Comparison of ENCODE assay signal across 21 cellular contexts in the genomic region with DNA sequence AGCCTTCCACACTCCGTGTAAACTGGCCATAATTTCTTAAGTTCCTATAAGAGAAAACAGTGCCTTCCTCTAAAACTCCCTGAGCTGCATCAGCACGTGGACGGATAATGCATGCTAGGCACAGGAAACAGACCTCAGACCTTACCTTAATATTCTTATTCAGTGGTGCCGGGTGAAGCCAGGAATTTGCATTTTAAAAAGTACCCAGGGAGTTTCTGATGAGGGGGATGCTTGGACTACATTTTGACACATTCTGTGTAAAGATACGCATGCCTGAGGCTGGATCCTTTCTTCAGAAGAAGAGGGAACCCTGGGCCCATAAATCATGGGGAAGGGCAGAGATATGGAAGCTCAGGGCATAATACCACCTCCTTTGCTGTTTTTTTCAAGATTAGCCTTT.
DNase-seq lines count a peak whose midpoint lies in the region; ATAC-seq, FAIRE-seq and TF ChIP-seq lines count a peak whose summit lies in the region.
"Had no signal": no experiment of that assay in that cellular context is flagged by ENCODE, and none has a peak within 500 bp of the region (broad histone marks: within the 10 kb centered on the region; RNA-seq: fewer than 3 reads in every experiment).

No MANE protein-coding gene starts in this region.

- no peaks in the 10 kb centered on the region for H3K27me3 Mint-ChIP-seq in GM23338 (ENCODE audit: insufficient read depth, low read depth, poor library complexity)
- H3K27me3 Mint-ChIP-seq: activated naive CD8-positive, alpha-beta T cell treated with anti-CD3 and anti-CD28 coated beads, Interleukin-2, amount 10 ng/mL, durations not matched to agents 7 days and 5 days had no signal

- H3K4me3 ChIP-seq in GM23338 (no peak overlapping the region), smooth muscle cell (no peak overlapping the region)
- H3K4me3 ChIP-seq: BLaER1, transverse colon had no signal

- intact Hi-C loops in Right ventricle myocardium superior (cut with DNase I) = no loop called here

- no peaks in the 10 kb centered on the region for H3K9me3 ChIP-seq in smooth muscle cell (replicated peaks; ENCODE audit: low read depth)
- H3K9me3 ChIP-seq: BLaER1, transverse colon had no signal

- H3K79me2 ChIP-seq in GM23338 (replicated peaks; ENCODE audit: insufficient read depth) = no peaks in the 10 kb centered on the region
- H3K79me2 ChIP-seq in smooth muscle cell (ENCODE audit: low read depth) = no peaks in the 10 kb centered on the region

- H3K4me2 ChIP-seq in GM23338 = peak overlapping the region; percentile 57; the same call in 1 of the 2 replicates
- peak overlapping the region; percentile 18 for H3K4me2 ChIP-seq in smooth muscle cell
- H3K4me2 ChIP-seq: BLaER1 had no signal

- no peak for FAIRE-seq in HTR-8/SVneo (lab: Jason Lieb, UNC)

- peaks cover 13% of the 10 kb centered on the region for H3K4me1 Mint-ChIP-seq in GM23338
- H3K4me1 Mint-ChIP-seq: activated naive CD8-positive, alpha-beta T cell treated with anti-CD3 and anti-CD28 coated beads, Interleukin-2, amount 10 ng/mL, durations not matched to agents 7 days and 5 days had no signal

- no peaks in the 10 kb centered on the region for H3F3A ChIP-seq in GM23338 (replicated peaks; ENCODE audit: low read depth)
- H3F3A ChIP-seq in smooth muscle cell (ENCODE audit: low read depth) = peaks cover 7% of the 10 kb centered on the region

- ATAC-seq in GM18909 (IDR thresholded peaks at IDR 0.05; ENCODE audit: poor library complexity, unreplicated experiment) (peak; percentile 73), GM23338 (no peak), HG03342 (IDR thresholded peaks at IDR 0.05; ENCODE audit: unreplicated experiment) (peak; percentile 65), Right ventricle myocardium superior (ENCODE audit: poor library complexity) (no peak)
- ATAC-seq: effector memory CD8-positive, alpha-beta T cell; right cardiac atrium; Right ventricle myocardium inferior had no signal

- H2AFZ ChIP-seq in GM23338 = peak overlapping the region; percentile 90
- H2AFZ ChIP-seq in smooth muscle cell (ENCODE audit: low read depth) = no peak overlapping the region

- no peak overlapping the region for H3K4me3 Mint-ChIP-seq in GM23338
- H3K4me3 Mint-ChIP-seq: activated naive CD8-positive, alpha-beta T cell treated with anti-CD3 and anti-CD28 coated beads, Interleukin-2, amount 10 ng/mL, durations not matched to agents 7 days and 5 days; effector memory CD8-positive, alpha-beta T cell; nephron had no signal

- peak overlapping the region; percentile 23; the same call in 1 of the 2 replicates for H3K27ac Mint-ChIP-seq in GM23338
- H3K27ac Mint-ChIP-seq: activated naive CD8-positive, alpha-beta T cell treated with anti-CD3 and anti-CD28 coated beads, Interleukin-2, amount 10 ng/mL, durations not matched to agents 7 days and 5 days; effector memory CD8-positive, alpha-beta T cell had no signal

- H3K36me3 ChIP-seq in GM23338 (ENCODE audit: insufficient read depth) (no peaks in the 10 kb centered on the region), smooth muscle cell (ENCODE audit: low read depth) (no peaks in the 10 kb centered on the region)
- H3K36me3 ChIP-seq: BLaER1, transverse colon had no signal

- 39% methylated on average over 5 of the region's 5 CpGs for WGBS in smooth muscle cell (ENCODE audit: low lambda C conversion rate)

- H3K4me1 ChIP-seq in GM23338 (ENCODE audit: insufficient read depth) (peaks cover 9% of the 10 kb centered on the region), smooth muscle cell (ENCODE audit: low read depth) (peaks cover 14% of the 10 kb centered on the region)
- H3K4me1 ChIP-seq: BLaER1 had no signal

- H4K20me1 ChIP-seq in GM23338 (replicated peaks; ENCODE audit: insufficient read depth) (no peaks in the 10 kb centered on the region), smooth muscle cell (ENCODE audit: low read depth) (no peaks in the 10 kb centered on the region)
- H4K20me1 ChIP-seq: BLaER1 had no signal

- no peak for TF ChIP-seq CTCF in GM23338 (conservative IDR thresholded peaks at IDR 0.05; ENCODE audit: low read depth in 2 of 2)
- no peak for TF ChIP-seq CTCF in smooth muscle cell (IDR thresholded peaks at IDR 0.05; ENCODE audit: borderline replicate concordance, insufficient read depth, poor library complexity, severe bottlenecking)

- no peak for DNase-seq in GM23338 (ENCODE audit: low spot score)
- no peak for DNase-seq in smooth muscle cell (lab: John Stamatoyannopoulos, UW; ENCODE audit: unreplicated experiment)
- no peak for DNase-seq in activated T-cell treated with anti-CD3 and anti-CD28 coated beads, Interleukin-2, amount 50 U/mL, for 1 hour
- DNase-seq in HTR-8/SVneo (ENCODE audit: insufficient read length, low spot score) = no peak
- DNase-seq in Right ventricle myocardium superior = no peak
- DNase-seq in SW480 (ENCODE audit: low spot score) = no peak
- DNase-seq: activated CD4-positive, alpha-beta T cell treated with anti-CD3 and anti-CD28 coated beads for 1 hour; activated naive CD8-positive, alpha-beta T cell treated with anti-CD3 and anti-CD28 coated beads, Interleukin-2, amount 10 ng/mL, durations not matched to agents 7 days and 5 days; activated T-cell treated with anti-CD3 and anti-CD28 coated beads for 4 hours; central memory CD4-positive, alpha-beta T cell; DMS53; effector memory CD8-positive, alpha-beta T cell; right cardiac atrium; stimulated activated CD4-positive, alpha-beta T cell treated with anti-CD3 and anti-CD28 coated beads, Interleukin-4, amount 100 ng/mL, for 1 hour; T-helper 2 cell; transverse colon had no signal

- H3K36me3 Mint-ChIP-seq in GM23338 (ENCODE audit: low read depth) = no peaks in the 10 kb centered on the region
- H3K36me3 Mint-ChIP-seq: activated naive CD8-positive, alpha-beta T cell treated with anti-CD3 and anti-CD28 coated beads, Interleukin-2, amount 10 ng/mL, durations not matched to agents 7 days and 5 days had no signal

- no peak overlapping the region for H3K9ac ChIP-seq in smooth muscle cell (ENCODE audit: low read depth)
- H3K9ac ChIP-seq: BLaER1 had no signal

- H3K27ac ChIP-seq in GM23338 (ENCODE audit: low read depth) = no peak overlapping the region
- H3K27ac ChIP-seq in smooth muscle cell (ENCODE audit: low read depth) = no peak overlapping the region
- H3K27ac ChIP-seq: BLaER1, transverse colon had no signal

- peaks cover 9% of the 10 kb centered on the region; the same call in 1 of the 2 replicates for H3K9me2 ChIP-seq in GM23338 (ENCODE audit: insufficient read depth)

- no peaks in the 10 kb centered on the region for H3K9me3 Mint-ChIP-seq in GM23338
- H3K9me3 Mint-ChIP-seq: activated naive CD8-positive, alpha-beta T cell treated with anti-CD3 and anti-CD28 coated beads, Interleukin-2, amount 10 ng/mL, durations not matched to agents 7 days and 5 days; effector memory CD8-positive, alpha-beta T cell; nephron had no signal

- no peaks in the 10 kb centered on the region for H3K27me3 ChIP-seq in GM23338 (ENCODE audit: insufficient read depth)
- no peaks in the 10 kb centered on the region for H3K27me3 ChIP-seq in smooth muscle cell (ENCODE audit: low read depth)
- H3K27me3 ChIP-seq: BLaER1, transverse colon had no signal

TF ChIP-seq in GM23338, 12 proteins besides CTCF, POLR2A, EP300 and RAD21 (continues in another document):
- TF ChIP-seq, protein P1, sequence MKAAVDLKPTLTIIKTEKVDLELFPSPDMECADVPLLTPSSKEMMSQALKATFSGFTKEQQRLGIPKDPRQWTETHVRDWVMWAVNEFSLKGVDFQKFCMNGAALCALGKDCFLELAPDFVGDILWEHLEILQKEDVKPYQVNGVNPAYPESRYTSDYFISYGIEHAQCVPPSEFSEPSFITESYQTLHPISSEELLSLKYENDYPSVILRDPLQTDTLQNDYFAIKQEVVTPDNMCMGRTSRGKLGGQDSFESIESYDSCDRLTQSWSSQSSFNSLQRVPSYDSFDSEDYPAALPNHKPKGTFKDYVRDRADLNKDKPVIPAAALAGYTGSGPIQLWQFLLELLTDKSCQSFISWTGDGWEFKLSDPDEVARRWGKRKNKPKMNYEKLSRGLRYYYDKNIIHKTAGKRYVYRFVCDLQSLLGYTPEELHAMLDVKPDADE (IDR thresholded peaks at IDR 0.05) = no peak
- no peak for TF ChIP-seq REST (IDR thresholded peaks at IDR 0.05; ENCODE audit: unreplicated experiment)
- no peak for TF ChIP-seq JUNB (IDR thresholded peaks at IDR 0.05; ENCODE audit: unreplicated experiment)
- no peak for TF ChIP-seq ZNF331 (CRISPR knock-in tag; IDR thresholded peaks at IDR 0.05; ENCODE audit: low read depth)
- TF ChIP-seq CREB1 (CRISPR knock-in tag; IDR thresholded peaks at IDR 0.05; ENCODE audit: low read depth) = no peak
- TF ChIP-seq STAT1 (IDR thresholded peaks at IDR 0.05; ENCODE audit: unreplicated experiment) = no peak
- no peak for TF ChIP-seq POLR2AphosphoS5 (IDR thresholded peaks at IDR 0.05; ENCODE audit: low read depth)
- TF ChIP-seq NANOG (IDR thresholded peaks at IDR 0.05; ENCODE audit: borderline replicate concordance) = no peak
- no peak for TF ChIP-seq ZNF114 (CRISPR knock-in tag; IDR thresholded peaks at IDR 0.05)

Comparison
In these comparisons a context has a peak if more than half of its experiments do, and no peak if none do; other contexts are left out.
1. ATAC-seq: peak in GM18909 (single experiment) and HG03342 (single experiment); none in GM23338 (single experiment) and Right ventricle myocardium superior (single experiment).